In genomic region chr16:86563489-86564345, GRCh38 we compare ENCODE assay signal across 1 cellular context.
TF ChIP-seq lines count a peak whose summit lies in the region.

No MANE protein-coding gene starts in this region.

TF ChIP-seq in GM12878, 131 proteins besides CTCF, POLR2A, EP300 and RAD21 (continues in another document):
- TF ChIP-seq USF2 (IDR thresholded peaks at IDR 0.05; ENCODE audit: borderline replicate concordance, low read depth, low read length) (no peak), CBX3 (IDR thresholded peaks at IDR 0.05; ENCODE audit: borderline replicate concordance, low read depth) (no peak), E2F8 (IDR thresholded peaks at IDR 0.05; ENCODE audit: low read depth, partially characterized antibody) (no peak), FOXK2 (IDR thresholded peaks at IDR 0.05) (no peak), JUNB (IDR thresholded peaks at IDR 0.05) (no peak), ZBTB40 (IDR thresholded peaks at IDR 0.05; ENCODE audit: borderline replicate concordance) (no peak), PML (IDR thresholded peaks at IDR 0.05; ENCODE audit: low read length) (no peak), TCF12 (IDR thresholded peaks at IDR 0.05; ENCODE audit: low read depth, low read length) (peak; percentile 89), ZNF592 (IDR thresholded peaks at IDR 0.05) (peak; percentile 91), MLLT1 (IDR thresholded peaks at IDR 0.05) (no peak), MXI1 (IDR thresholded peaks at IDR 0.05; ENCODE audit: low read depth, low read length) (no peak), RUNX3 (IDR thresholded peaks at IDR 0.05; ENCODE audit: low read length) (no peak), EED (IDR thresholded peaks at IDR 0.05; ENCODE audit: low read depth) (no peak), RELB (IDR thresholded peaks at IDR 0.05; ENCODE audit: low read depth) (no peak), KLF5 (IDR thresholded peaks at IDR 0.05; ENCODE audit: partially characterized antibody) (peak; percentile 52), TAF1 (IDR thresholded peaks at IDR 0.05; ENCODE audit: borderline replicate concordance, low read depth, low read length) (no peak), JUND (IDR thresholded peaks at IDR 0.05; ENCODE audit: low read depth, low read length) (peak; percentile 35; the same call in 1 of the 2 replicates), MEF2A (IDR thresholded peaks at IDR 0.05; ENCODE audit: insufficient read depth, low read depth, low read length) (0 out of 2 replicates have a peak, but pooled peaks have one; percentile 30), ZBED1 (IDR thresholded peaks at IDR 0.05; ENCODE audit: borderline replicate concordance) (no peak), BRCA1 (IDR thresholded peaks at IDR 0.05; ENCODE audit: low read depth, low read length) (no peak), MTA3 (IDR thresholded peaks at IDR 0.05; ENCODE audit: borderline replicate concordance, low read length) (no peak), SMAD5 (IDR thresholded peaks at IDR 0.05; ENCODE audit: low read depth) (no peak), SKIL (IDR thresholded peaks at IDR 0.05; ENCODE audit: low read depth, poor library complexity, severe bottlenecking) (no peak), SMC3 (IDR thresholded peaks at IDR 0.05; ENCODE audit: borderline replicate concordance, low read length) (peak; percentile 99), BCL11A (IDR thresholded peaks at IDR 0.05; ENCODE audit: low read depth, low read length) (no peak), E2F4 (IDR thresholded peaks at IDR 0.05; ENCODE audit: low read depth, low read length) (no peak; the same call in 1 of the 2 replicates), CBX5 (IDR thresholded peaks at IDR 0.05; ENCODE audit: low read depth) (no peak), ETV6 (conservative IDR thresholded peaks at IDR 0.05 in 1 of 2, IDR thresholded peaks at IDR 0.05 in 1 of 2; ENCODE audit: borderline replicate concordance in 1 of 2, low read depth in 1 of 2) (no peak), RCOR1 (conservative IDR thresholded peaks at IDR 0.05; ENCODE audit: low read depth, low read length) (no peak), SMARCA5 (IDR thresholded peaks at IDR 0.05) (peak; percentile 81; the same call in 1 of the 2 replicates), RBBP5 (conservative IDR thresholded peaks at IDR 0.05) (no peak), MTA2 (IDR thresholded peaks at IDR 0.05; ENCODE audit: low read depth) (no peak), LARP7 (IDR thresholded peaks at IDR 0.05) (no peak), REST (IDR thresholded peaks at IDR 0.05; ENCODE audit: low read depth, low read length) (no peak), ZSCAN29 (IDR thresholded peaks at IDR 0.05) (no peak), NRF1 (conservative IDR thresholded peaks at IDR 0.05; ENCODE audit: low read depth, low read length) (no peak)
